Comparison of ENCODE assay signal across 9 cellular contexts in genomic region chr2:101418704-101419663, GRCh38. TPM values are rescaled to one million over a fixed set of nuclear protein-coding genes. Genes with fewer than 3 reads are reported as not detected.
DNase-seq lines count a peak whose midpoint lies in the region; ATAC-seq and TF ChIP-seq lines count a peak whose summit lies in the region.
"Had no signal": no experiment of that assay in that cellular context is flagged by ENCODE, and none has a peak within 500 bp of the region (broad histone marks: within the 10 kb centered on the region; RNA-seq: fewer than 3 reads in every experiment).

No MANE protein-coding gene starts in this region.

- H3K4me1 ChIP-seq in DND-41 (ENCODE audit: insufficient read depth, low read length) (no peaks in the 10 kb centered on the region), ascending aorta (no peaks in the 10 kb centered on the region)

- H3K4me2 ChIP-seq in DND-41 (ENCODE audit: insufficient read depth, low read length), result no peak overlapping the region

- H3K27ac Mint-ChIP-seq in T-cell, result no peak overlapping the region

- no peaks in the 10 kb centered on the region for H4K20me1 ChIP-seq in DND-41 (ENCODE audit: insufficient read depth, low read length)

- peak; percentile 70 for DNase-seq in DND-41
- DNase-seq in LNCaP clone FGC (ENCODE audit: low read depth), result peak; percentile 25
- peak in 33 of 34 experiments; percentile 11 to 73 (median 45) for DNase-seq in T-cell
- DNase-seq in ascending aorta (ENCODE audit: low spot score in 2 of 2), result no peak
- DNase-seq in hippocampal formation (lab: John Stamatoyannopoulos, UW), result peak; percentile 19 to 46
- peak; percentile 6 to 31 for DNase-seq in stimulated activated CD4-positive, alpha-beta T cell treated with anti-CD3 and anti-CD28 coated beads, Interleukin-15, amount 100 ng/mL, for 1 hour (ENCODE audit: low read depth in 1 of 2, low spot score in 1 of 2)
- DNase-seq in 8988T, result no peak

- no peaks in the 10 kb centered on the region for H3K4me1 Mint-ChIP-seq in T-cell

- POLR2A ChIA-PET in T-cell (lab: Charles Lee), result interaction anchor here (0.5 kb wide), 2 partner anchors 292 to 821 kb away, joined by 4 to 6 read pairs; no protein-coding TSS in a partner anchor

- H3K79me2 ChIP-seq in DND-41 (ENCODE audit: insufficient read depth, low read length), result no peaks in the 10 kb centered on the region

- H3K36me3 ChIP-seq in DND-41 (ENCODE audit: insufficient read depth, low read length) (peaks cover 9% of the 10 kb centered on the region; the same call in 1 of the 2 replicates), ascending aorta (no peaks in the 10 kb centered on the region)

- H2AFZ ChIP-seq in DND-41 (ENCODE audit: low read depth, low read length), result no peak overlapping the region

- H3K4me3 Mint-ChIP-seq in T-cell, result no peak overlapping the region
- H3K4me3 Mint-ChIP-seq: activated naive CD4-positive, alpha-beta T cell treated with anti-CD3 and anti-CD28 coated beads, Interleukin-2, amount 50 U/mL, for 24 hours had no signal

- peak; percentile 91 for ATAC-seq in DND-41 (ENCODE audit: insufficient read depth, low read depth)
- ATAC-seq in T-cell (replicated peaks in 1 of 4), result peak; percentile 53 to 78 (median 66)
- no peak for ATAC-seq in GM18511 (IDR thresholded peaks at IDR 0.05; ENCODE audit: unreplicated experiment)

- H3K9me3 Mint-ChIP-seq in T-cell, result peaks cover 0 to 7% (median 0%) of the 10 kb centered on the region in 3 donors
- H3K9me3 Mint-ChIP-seq: activated naive CD4-positive, alpha-beta T cell treated with anti-CD3 and anti-CD28 coated beads, Interleukin-2, amount 50 U/mL, for 24 hours had no signal

- no peak overlapping the region for H3K4me3 ChIP-seq in DND-41 (ENCODE audit: low read depth in 1 of 2, low read length in 2 of 2)
- H3K4me3 ChIP-seq in LNCaP clone FGC (ENCODE audit: low read depth, low read length), result no peak overlapping the region
- no peak overlapping the region for H3K4me3 ChIP-seq in ascending aorta

- H3K27me3 Mint-ChIP-seq in T-cell, result no peaks in the 10 kb centered on the region
- H3K27me3 Mint-ChIP-seq: activated naive CD4-positive, alpha-beta T cell treated with anti-CD3 and anti-CD28 coated beads, Interleukin-2, amount 50 U/mL, for 24 hours had no signal

- TF ChIP-seq CTCF in DND-41 (IDR thresholded peaks at IDR 0.05; ENCODE audit: borderline replicate concordance, extremely low read depth, low read length, poor library complexity, severe bottlenecking), result peak; percentile 86
- peak; percentile 69 for TF ChIP-seq CTCF in LNCaP clone FGC (IDR thresholded peaks at IDR 0.05; ENCODE audit: control insufficient read depth, extremely low read depth, insufficient read depth)
- TF ChIP-seq CTCF in ascending aorta (IDR thresholded peaks at IDR 0.05), result peak; percentile 65 to 81 (median 69)

- CTCF ChIA-PET in T-cell (lab: Charles Lee), result interaction anchor here (0.6 to 3.8 kb wide), 22 partner anchors 33 to 1030 kb away, joined by 3 to 42 read pairs (median 6); no protein-coding TSS in a partner anchor

- H3K9me3 ChIP-seq in DND-41 (ENCODE audit: insufficient read depth, low read length, severe bottlenecking), result peaks cover 1% of the 10 kb centered on the region
- H3K9me3 ChIP-seq in ascending aorta, result no peaks in the 10 kb centered on the region

- H3K27me3 ChIP-seq in DND-41 (ENCODE audit: insufficient read depth, low read length, poor library complexity), result no peaks in the 10 kb centered on the region
- no peaks in the 10 kb centered on the region for H3K27me3 ChIP-seq in ascending aorta

- no peak overlapping the region for H3K9ac ChIP-seq in DND-41 (ENCODE audit: low read depth, low read length)

- intact Hi-C loops in ascending aorta (cut with DNase I), result loop anchor here (1.0 kb wide), 1 partner anchor 412 kb away; no protein-coding TSS in a partner anchor

- no peaks in the 10 kb centered on the region for H3K36me3 Mint-ChIP-seq in T-cell

- H3K27ac ChIP-seq in DND-41 (ENCODE audit: low read length) (no peak overlapping the region; the same call in 1 of the 2 replicates), ascending aorta (no peak overlapping the region)

RNA-seq across cellular contexts. Expression of gene CREG2, which starts 31.7 kb away (rescaled TPM):
- total RNA-seq in T-cell, result under 1 TPM in 1 of 5 donors, not detected in 4; 0.13 TPM
- total RNA-seq in ascending aorta, result not detected

RNA-seq across cellular contexts. Expression of gene RFX8, which starts 55.9 kb away (rescaled TPM):
- 1 to 10 TPM in 1 of 5 donors, under 1 TPM in 4; 0.23 to 1.0 (median 0.59) TPM for total RNA-seq in T-cell
- not detected for total RNA-seq in ascending aorta

Comparison
In these comparisons a context has a peak if more than half of its experiments do, and no peak if none do; other contexts are left out.
1. DNase-seq: peak in DND-41 (single experiment), LNCaP clone FGC (single experiment), T-cell (33 of 34), hippocampal formation (2 of 2) and stimulated activated CD4-positive, alpha-beta T cell treated with anti-CD3 and anti-CD28 coated beads, Interleukin-15, amount 100 ng/mL, for 1 hour (2 of 2); none in ascending aorta (0 of 2) and 8988T (single experiment).
2. Peak in every context shown above with its lines, with median percentiles within 50 percentile points of each other: CTCF ChIP-seq.